13 cellular contexts compared by ENCODE assay signal in the genomic region with DNA sequence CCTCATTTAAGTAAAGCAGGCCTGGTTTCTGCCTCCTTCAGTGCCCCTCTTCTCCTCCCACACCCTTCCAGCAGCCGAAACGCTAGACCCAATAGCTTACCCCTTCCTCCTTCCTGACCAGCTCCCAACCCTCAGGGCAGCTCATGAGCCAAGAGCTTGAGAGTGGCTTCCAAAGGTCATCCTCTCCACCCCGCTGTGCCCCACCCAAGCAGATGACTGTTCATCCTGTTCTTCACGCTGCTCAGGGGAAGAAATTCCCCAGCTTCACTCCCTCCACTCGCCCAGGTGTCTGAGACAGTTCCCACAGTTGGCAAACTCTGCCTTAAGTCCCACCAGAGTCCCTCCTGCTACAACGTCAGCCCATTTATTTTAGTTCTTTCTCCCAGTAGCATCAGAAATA. TPM values are rescaled to one million over a fixed set of nuclear protein-coding genes. Genes with fewer than 3 reads are reported as not detected.
DNase-seq lines count a peak whose midpoint lies in the region; ATAC-seq, FAIRE-seq and TF ChIP-seq lines count a peak whose summit lies in the region.
"Had no signal": no experiment of that assay in that cellular context is flagged by ENCODE, and none has a peak within 500 bp of the region (broad histone marks: within the 10 kb centered on the region; RNA-seq: fewer than 3 reads in every experiment).

No MANE protein-coding gene starts in this region.

- H3K27me3 ChIP-seq in right atrium auricular region (no peaks in the 10 kb centered on the region), bronchial epithelial cell (ENCODE audit: control insufficient read depth, insufficient read depth, low read length) (no peaks in the 10 kb centered on the region), aorta (ENCODE audit: control insufficient read depth in 1 of 2, insufficient read depth in 2 of 2, low read length in 1 of 2) (no peaks in the 10 kb centered on the region)
- H3K27me3 ChIP-seq: pancreas, upper lobe of right lung had no signal

- H3K27ac ChIP-seq in right atrium auricular region, result no peak overlapping the region
- H3K27ac ChIP-seq in aorta (ENCODE audit: low read depth in 1 of 2, low read length in 2 of 2), result no peak overlapping the region
- H3K27ac ChIP-seq: pancreas, upper lobe of right lung had no signal

- FAIRE-seq in bronchial epithelial cell (lab: Jason Lieb, UNC), result peak; percentile 40
- FAIRE-seq: pancreas had no signal

- intact Hi-C loops in Right ventricle myocardium superior (cut with DNase I), result no loop called here
- intact Hi-C loops in aorta (cut with DNase I), result loop anchor here in 1 of 2 donors (2.0 kb wide), 1 partner anchor 110 kb away; no protein-coding TSS in a partner anchor

- H3K4me3 ChIP-seq in right atrium auricular region, result no peak overlapping the region
- H3K4me3 ChIP-seq in bronchial epithelial cell (ENCODE audit: low read depth, low read length), result no peak overlapping the region
- H3K4me3 ChIP-seq in aorta (ENCODE audit: low read length in 2 of 2), result no peak overlapping the region
- H3K4me3 ChIP-seq: pancreas, upper lobe of right lung had no signal

- H3K36me3 ChIP-seq in right atrium auricular region (no peaks in the 10 kb centered on the region), bronchial epithelial cell (ENCODE audit: control insufficient read depth, insufficient read depth, low read length) (no peaks in the 10 kb centered on the region), aorta (ENCODE audit: control insufficient read depth in 1 of 2, insufficient read depth in 2 of 2, low read length in 1 of 2) (no peaks in the 10 kb centered on the region)
- H3K36me3 ChIP-seq: pancreas, upper lobe of right lung had no signal

- DNase-seq in Right ventricle myocardium superior (no peak), right atrium auricular region (ENCODE audit: low spot score) (no peak), bronchial epithelial cell (ENCODE audit: low read depth) (peak; percentile 86), kidney tubule cell (ENCODE audit: low spot score) (peak; percentile 66), aorta (no peak)
- no peak for DNase-seq in activated CD8-positive, alpha-beta memory T cell treated with anti-CD3 and anti-CD28 coated beads, Interleukin-2, amount 50 U/mL, for 48 hours
- DNase-seq: activated CD4-positive, alpha-beta T cell treated with anti-CD3 and anti-CD28 coated beads, Interleukin-2, amount 10 ng/mL, durations not matched to agents 24 days and 14 days; effector memory CD8-positive, alpha-beta T cell; stimulated activated CD8-positive, alpha-beta memory T cell treated with anti-CD3 and anti-CD28 coated beads, Interleukin-4, amount 100 ng/mL, for 48 hours; upper lobe of right lung had no signal

- WGBS in aorta, 2 donors, result 70 to 74% methylated on average over 6 of the region's 6 CpGs

- H3K9me3 ChIP-seq in right atrium auricular region (no peaks in the 10 kb centered on the region), aorta (ENCODE audit: control insufficient read depth, low read length) (no peaks in the 10 kb centered on the region)
- H3K9me3 ChIP-seq: pancreas, upper lobe of right lung had no signal

- no peak for TF ChIP-seq CTCF in right atrium auricular region (IDR thresholded peaks at IDR 0.05)
- no peak for TF ChIP-seq CTCF in bronchial epithelial cell (IDR thresholded peaks at IDR 0.05; ENCODE audit: insufficient read depth, low read length, severe bottlenecking)

- peak; percentile 42 for ATAC-seq in Right ventricle myocardium superior (ENCODE audit: poor library complexity)
- ATAC-seq in aorta (ENCODE audit: low FRiP score), result peak; percentile 40
- no peak for ATAC-seq in HG03196 (IDR thresholded peaks at IDR 0.05; ENCODE audit: unreplicated experiment)
- ATAC-seq in GM18519 (IDR thresholded peaks at IDR 0.05; ENCODE audit: low FRiP score, unreplicated experiment), result no peak
- ATAC-seq: effector memory CD8-positive, alpha-beta T cell; upper lobe of right lung had no signal

- H3K4me1 ChIP-seq in right atrium auricular region, result peaks cover 0 to 23% of the 10 kb centered on the region in 2 donors
- H3K4me1 ChIP-seq in aorta (ENCODE audit: control insufficient read depth in 1 of 2, insufficient read depth in 2 of 2, low read length in 2 of 2), result no peaks in the 10 kb centered on the region
- H3K4me1 ChIP-seq: pancreas had no signal

RNA-seq across cellular contexts. Expression of a gene that starts 23.4 kb away (rescaled TPM):
- total RNA-seq in Right ventricle myocardium superior (1.8 TPM), right atrium auricular region (1 to 10 TPM; 1.5 to 4.8 TPM), bronchial epithelial cell (3.2 and 6.1 TPM in 2 replicates), aorta (1 to 10 TPM; 7.1 to 8.6 TPM)
- 10 to 100 TPM in 1 of 2 donors, 1 to 10 TPM in 1; 3.3 to 19.7 TPM for polyA plus RNA-seq in aorta

RNA-seq across cellular contexts. Expression of a gene that starts 33.1 kb away (rescaled TPM):
- total RNA-seq in Right ventricle myocardium superior (7.3 TPM), right atrium auricular region (10 to 100 TPM; 17.5 to 43.5 TPM), bronchial epithelial cell (117 and 144 TPM in 2 replicates), aorta (10 to 100 TPM; 25.2 to 25.9 TPM)
- polyA plus RNA-seq in aorta, result 1 to 10 TPM; 5.4 to 6.3 TPM
- total RNA-seq: activated CD4-positive, alpha-beta T cell treated with anti-CD3 and anti-CD28 coated beads, Interleukin-2, amount 10 ng/mL, durations not matched to agents 24 days and 14 days had no signal

RNA-seq across cellular contexts. Expression of a gene that starts 48.0 kb away (rescaled TPM):
- total RNA-seq in Right ventricle myocardium superior (10.1 TPM), right atrium auricular region (1 to 10 TPM; 4.4 to 5.0 TPM), bronchial epithelial cell (5.8 and 14.5 TPM in 2 replicates), aorta (1 to 10 TPM; 2.6 to 6.4 TPM)
- 1 to 10 TPM; 1.9 to 3.2 TPM for polyA plus RNA-seq in aorta

Comparison
In these comparisons a context has a peak if more than half of its experiments do, and no peak if none do; other contexts are left out.
1. ATAC-seq: peak in Right ventricle myocardium superior (single experiment) and aorta (single experiment); none in HG03196 (single experiment) and GM18519 (single experiment).
2. DNase-seq: peak in bronchial epithelial cell (single experiment) and kidney tubule cell (single experiment); none in Right ventricle myocardium superior (single experiment), right atrium auricular region (single experiment), aorta (0 of 2) and activated CD8-positive, alpha-beta memory T cell treated with anti-CD3 and anti-CD28 coated beads, Interleukin-2, amount 50 U/mL, for 48 hours (single experiment).